In genomic region chr19:48424694-48425219, GRCh38 we compare ENCODE assay signal across 8 cellular contexts. TPM values are rescaled to one million over a fixed set of nuclear protein-coding genes. Genes with fewer than 3 reads are reported as not detected.
DNase-seq lines count a peak whose midpoint lies in the region; ATAC-seq and TF ChIP-seq lines count a peak whose summit lies in the region.

No MANE protein-coding gene starts in this region.

- H3K27ac ChIP-seq in heart left ventricle, result peak overlapping the region in 1 of 12 donors; percentile 59
- H3K27ac ChIP-seq in left ventricle myocardium inferior (replicated peaks), result no peak overlapping the region
- H3K27ac ChIP-seq in upper lobe of right lung, result no peak overlapping the region
- no peak overlapping the region for H3K27ac ChIP-seq in gastrocnemius medialis
- no peak overlapping the region for H3K27ac ChIP-seq in uterus

- 35 to 36% (median 36%) methylated on average over 8 of the region's 8 CpGs for WGBS in heart left ventricle, 4 donors

- DNase-seq in heart left ventricle, result peak in 1 of 5 donors; percentile 32
- DNase-seq in left ventricle myocardium inferior, result no peak
- peak; percentile 76 for DNase-seq in RPMI7951 (ENCODE audit: low read depth)
- DNase-seq in fibroblast of villous mesenchyme (ENCODE audit: low read depth), result peak; percentile 62
- no peak for DNase-seq in upper lobe of right lung
- no peak for DNase-seq in gastrocnemius medialis
- no peak for DNase-seq in uterus

- H3K36me3 ChIP-seq in heart left ventricle, result no peaks in the 10 kb centered on the region
- H3K36me3 ChIP-seq in left ventricle myocardium inferior, result no peaks in the 10 kb centered on the region
- H3K36me3 ChIP-seq in upper lobe of right lung, result no peaks in the 10 kb centered on the region
- no peaks in the 10 kb centered on the region for H3K36me3 ChIP-seq in gastrocnemius medialis
- no peaks in the 10 kb centered on the region for H3K36me3 ChIP-seq in uterus

- in situ Hi-C loops in gastrocnemius medialis (cut with MboI; ENCODE audit: low sequenced_read_pairs in 4 of 4), result no loop called here

- peak in 3 of 4 donors; percentile 43 to 74 (median 57) for ATAC-seq in heart left ventricle
- peak; percentile 64 for ATAC-seq in upper lobe of right lung
- no peak for ATAC-seq in gastrocnemius medialis
- no peak for ATAC-seq in HG03196 (IDR thresholded peaks at IDR 0.05; ENCODE audit: unreplicated experiment)

- TF ChIP-seq POLR2A in heart left ventricle (IDR thresholded peaks at IDR 0.05), result no peak
- no peak for TF ChIP-seq POLR2A in gastrocnemius medialis (IDR thresholded peaks at IDR 0.05)
- TF ChIP-seq POLR2A in uterus (IDR thresholded peaks at IDR 0.05), result no peak

- H3K9me3 ChIP-seq in heart left ventricle, result no peaks in the 10 kb centered on the region
- no peaks in the 10 kb centered on the region for H3K9me3 ChIP-seq in left ventricle myocardium inferior (replicated peaks)
- H3K9me3 ChIP-seq in upper lobe of right lung, result no peaks in the 10 kb centered on the region
- no peaks in the 10 kb centered on the region for H3K9me3 ChIP-seq in gastrocnemius medialis
- H3K9me3 ChIP-seq in uterus, result no peaks in the 10 kb centered on the region

- H3K4me1 ChIP-seq in heart left ventricle (peaks cover 0 to 11% (median 0%) of the 10 kb centered on the region in 12 donors), left ventricle myocardium inferior (no peaks in the 10 kb centered on the region), upper lobe of right lung (peaks cover 5% of the 10 kb centered on the region), gastrocnemius medialis (no peaks in the 10 kb centered on the region), uterus (no peaks in the 10 kb centered on the region)

- H3K4me3 ChIP-seq in heart left ventricle (peak overlapping the region in 1 of 12 donors; percentile 29), left ventricle myocardium inferior (no peak overlapping the region), fibroblast of villous mesenchyme (ENCODE audit: low read depth, low read length) (no peak overlapping the region), upper lobe of right lung (no peak overlapping the region), gastrocnemius medialis (no peak overlapping the region), uterus (no peak overlapping the region)

- no peaks in the 10 kb centered on the region for H3K27me3 ChIP-seq in heart left ventricle
- H3K27me3 ChIP-seq in left ventricle myocardium inferior (ENCODE audit: low read depth), result no peaks in the 10 kb centered on the region
- H3K27me3 ChIP-seq in upper lobe of right lung, result no peaks in the 10 kb centered on the region
- no peaks in the 10 kb centered on the region for H3K27me3 ChIP-seq in gastrocnemius medialis
- no peaks in the 10 kb centered on the region for H3K27me3 ChIP-seq in uterus

- intact Hi-C loops in heart left ventricle (cut with DNase I) (no loop called here), left ventricle myocardium inferior (cut with micrococcal nuclease) (no loop called here), upper lobe of right lung (cut with DNase I) (no loop called here), gastrocnemius medialis (cut with DNase I; ENCODE audit: low total_unique reads) (no loop called here), uterus (cut with DNase I; ENCODE audit: low total_unique reads) (no loop called here)

- TF ChIP-seq CTCF in heart left ventricle (IDR thresholded peaks at IDR 0.05) (no peak), left ventricle myocardium inferior (IDR thresholded peaks at IDR 0.05; ENCODE audit: borderline replicate concordance) (no peak), fibroblast of villous mesenchyme (IDR thresholded peaks at IDR 0.05; ENCODE audit: insufficient read depth, low read depth, low read length) (no peak), upper lobe of right lung (IDR thresholded peaks at IDR 0.05) (no peak), gastrocnemius medialis (IDR thresholded peaks at IDR 0.05 in 4 of 5, conservative IDR thresholded peaks at IDR 0.05 in 1 of 5) (no peak), uterus (IDR thresholded peaks at IDR 0.05) (no peak)

RNA-seq across cellular contexts. Expression of gene GRWD1, which starts 21.0 kb away (rescaled TPM):
- total RNA-seq in heart left ventricle (10 to 100 TPM; 13.9 to 24.7 (median 19.0) TPM), left ventricle myocardium inferior (17.0 TPM), fibroblast of villous mesenchyme (25.1 and 38.4 TPM in 2 replicates), upper lobe of right lung (27.1 TPM), gastrocnemius medialis (10 to 100 TPM; 27.8 to 36.0 (median 31.2) TPM), uterus (10 to 100 TPM in 2 of 4 donors, 1 to 10 TPM in 2; 7.7 to 33.8 (median 21.3) TPM)
- 10 to 100 TPM in 1 of 2 donors, 1 to 10 TPM in 1; 5.1 to 35.4 TPM for polyA plus RNA-seq in heart left ventricle
- 28.2 and 38.0 TPM in 2 replicates for total RNA-seq in RPMI7951 (2014; rRNA removed; shearing (Covaris generic))

RNA-seq across cellular contexts. Expression of gene KCNJ14, which starts 30.6 kb away (rescaled TPM):
- total RNA-seq in heart left ventricle (1 to 10 TPM in 1 of 9 donors, under 1 TPM in 8; 0.20 to 2.0 (median 0.40) TPM), left ventricle myocardium inferior (0.27 TPM), fibroblast of villous mesenchyme (0.43 and 0.64 TPM in 2 replicates), upper lobe of right lung (1.1 TPM), gastrocnemius medialis (1 to 10 TPM in 2 of 4 donors, under 1 TPM in 2; 0.19 to 1.9 (median 0.92) TPM), uterus (1 to 10 TPM in 2 of 4 donors, under 1 TPM in 1, not detected in 1; 0.29 to 2.2 (median 1.2) TPM)
- under 1 TPM; 0.23 to 0.83 TPM for polyA plus RNA-seq in heart left ventricle
- total RNA-seq in RPMI7951 (2014; rRNA removed; shearing (Covaris generic)), result 0.48 and 1.1 TPM in 2 replicates

RNA-seq across cellular contexts. Expression of gene GRIN2D, which starts 31.3 kb away (rescaled TPM):
- total RNA-seq in heart left ventricle (1 to 10 TPM in 1 of 9 donors, under 1 TPM in 8; 0.14 to 1.6 (median 0.19) TPM), left ventricle myocardium inferior (0.30 TPM), fibroblast of villous mesenchyme (0.86 and 1.9 TPM in 2 replicates), upper lobe of right lung (0.61 TPM), gastrocnemius medialis (under 1 TPM in 3 of 4 donors, not detected in 1; 0.07 to 0.27 (median 0.09) TPM), uterus (1 to 10 TPM in 1 of 4 donors, under 1 TPM in 2, not detected in 1; under 0.01 to 2.4 (median 0.21) TPM)
- under 1 TPM; 0.15 to 0.25 TPM for polyA plus RNA-seq in heart left ventricle
- total RNA-seq in RPMI7951 (2014; rRNA removed; shearing (Covaris generic)), result 0.60 and 0.68 TPM in 2 replicates

RNA-seq across cellular contexts. Expression of gene KDELR1, which starts 33.4 kb away (rescaled TPM):
- total RNA-seq in heart left ventricle (100 to 1,000 TPM in 1 of 9 donors, 10 to 100 TPM in 8; 64.5 to 109 (median 79.1) TPM), left ventricle myocardium inferior (68.4 TPM), fibroblast of villous mesenchyme (72.2 and 111 TPM in 2 replicates), upper lobe of right lung (138 TPM), gastrocnemius medialis (10 to 100 TPM; 44.9 to 64.7 (median 54.0) TPM), uterus (100 to 1,000 TPM in 2 of 4 donors, 10 to 100 TPM in 2; 58.5 to 137 (median 89.3) TPM)
- polyA plus RNA-seq in heart left ventricle, result 100 to 1,000 TPM in 1 of 2 donors, 10 to 100 TPM in 1; 60.0 to 113 TPM
- total RNA-seq in RPMI7951 (2014; rRNA removed; shearing (Covaris generic)), result 153 and 156 TPM in 2 replicates

RNA-seq across cellular contexts. Expression of gene CYTH2, which starts 44.4 kb away (rescaled TPM):
- total RNA-seq in heart left ventricle (10 to 100 TPM; 12.3 to 47.3 (median 31.0) TPM), left ventricle myocardium inferior (32.1 TPM), fibroblast of villous mesenchyme (31.1 and 42.5 TPM in 2 replicates), upper lobe of right lung (60.7 TPM), gastrocnemius medialis (10 to 100 TPM; 24.3 to 35.2 (median 26.9) TPM), uterus (10 to 100 TPM in 3 of 4 donors, 1 to 10 TPM in 1; 7.2 to 70.3 (median 36.5) TPM)
- 10 to 100 TPM; 21.0 to 55.3 TPM for polyA plus RNA-seq in heart left ventricle
- total RNA-seq in RPMI7951 (2014; rRNA removed; shearing (Covaris generic)), result 39.0 and 74.3 TPM in 2 replicates

Comparison
In these comparisons a context has a peak if more than half of its experiments do, and no peak if none do; other contexts are left out.
1. ATAC-seq: peak in heart left ventricle (3 of 4) and upper lobe of right lung (single experiment); none in gastrocnemius medialis (0 of 2) and HG03196 (single experiment).
2. DNase-seq: peak in RPMI7951 (single experiment) and fibroblast of villous mesenchyme (single experiment); none in left ventricle myocardium inferior (single experiment), upper lobe of right lung (single experiment), gastrocnemius medialis (0 of 2) and uterus (0 of 2).